Comparison of ENCODE assay signal across 7 cellular contexts in genomic region chr12:29519585-29520182, GRCh38. TPM values are rescaled to one million over a fixed set of nuclear protein-coding genes. Genes with fewer than 3 reads are reported as not detected.
DNase-seq lines count a peak whose midpoint lies in the region; ATAC-seq and TF ChIP-seq lines count a peak whose summit lies in the region.

No MANE protein-coding gene starts in this region.

- H3K27ac ChIP-seq in GM23248 (no peak overlapping the region), breast epithelium (no peak overlapping the region), lower lobe of right lung (no peak overlapping the region)

- H2AFZ ChIP-seq in GM23248: no peak overlapping the region

- peaks cover 17% of the 10 kb centered on the region for H3K4me1 ChIP-seq in GM23248 (ENCODE audit: insufficient read depth)
- H3K4me1 ChIP-seq in breast epithelium: no peaks in the 10 kb centered on the region
- H3K4me1 ChIP-seq in lower lobe of right lung: no peaks in the 10 kb centered on the region

- peak; percentile 1 for DNase-seq in DMS 273 treated with DMSO at 0.1 percent for 48 hours (lab: John Stamatoyannopoulos, UW)
- DNase-seq in GM23248: peak; percentile 56
- peak; percentile 38 for DNase-seq in NCI-H774 (lab: John Stamatoyannopoulos, UW)
- DNase-seq in breast epithelium (ENCODE audit: low spot score in 2 of 2): no peak
- DNase-seq in lower lobe of right lung: no peak
- no peak for DNase-seq in NCI-H2107 (lab: John Stamatoyannopoulos, UW)

- no peaks in the 10 kb centered on the region for H3K79me2 ChIP-seq in GM23248 (ENCODE audit: insufficient read depth)

- H3K27me3 ChIP-seq in GM23248 (replicated peaks; ENCODE audit: insufficient read depth): no peaks in the 10 kb centered on the region
- no peaks in the 10 kb centered on the region for H3K27me3 ChIP-seq in breast epithelium
- H3K27me3 ChIP-seq in lower lobe of right lung (ENCODE audit: low read depth): no peaks in the 10 kb centered on the region

- H3K9ac ChIP-seq in GM23248: no peak overlapping the region

- no peak for ATAC-seq in lower lobe of right lung
- ATAC-seq in HG03565 (IDR thresholded peaks at IDR 0.05; ENCODE audit: unreplicated experiment): no peak

- H3K4me3 ChIP-seq in GM23248: no peak overlapping the region
- H3K4me3 ChIP-seq in breast epithelium: no peak overlapping the region
- no peak overlapping the region for H3K4me3 ChIP-seq in lower lobe of right lung

- intact Hi-C loops in breast epithelium (cut with DNase I; ENCODE audit: low total_unique reads) (no loop called here), lower lobe of right lung (cut with DNase I) (no loop called here)

- TF ChIP-seq CTCF in breast epithelium (IDR thresholded peaks at IDR 0.05) (peak in 2 of 3 donors; percentile 44 to 54), lower lobe of right lung (IDR thresholded peaks at IDR 0.05) (peak; percentile 62)

- no peak for TF ChIP-seq POLR2A in breast epithelium (IDR thresholded peaks at IDR 0.05)

- H3K36me3 ChIP-seq in GM23248 (ENCODE audit: low read depth): no peaks in the 10 kb centered on the region
- H3K36me3 ChIP-seq in breast epithelium: no peaks in the 10 kb centered on the region
- H3K36me3 ChIP-seq in lower lobe of right lung: no peaks in the 10 kb centered on the region

- no peak overlapping the region for H3K4me2 ChIP-seq in GM23248 (ENCODE audit: unreplicated experiment)

- no peaks in the 10 kb centered on the region for H3K9me2 ChIP-seq in GM23248 (ENCODE audit: insufficient read depth)

- H3F3A ChIP-seq in GM23248 (ENCODE audit: insufficient read depth): peaks cover 12% of the 10 kb centered on the region; the same call in 1 of the 2 replicates

- in situ Hi-C loops in GM23248 (cut with MboI): no loop called here

- no peaks in the 10 kb centered on the region for H4K20me1 ChIP-seq in GM23248 (ENCODE audit: insufficient read depth)

- no peaks in the 10 kb centered on the region for H3K9me3 ChIP-seq in GM23248 (ENCODE audit: low read depth)
- H3K9me3 ChIP-seq in breast epithelium: no peaks in the 10 kb centered on the region
- no peaks in the 10 kb centered on the region for H3K9me3 ChIP-seq in lower lobe of right lung

RNA-seq across cellular contexts. Expression of gene OVCH1, which starts 22.2 kb away (rescaled TPM):
- total RNA-seq in GM23248 (2014; rRNA removed; shearing (Covaris generic)): 0.13 TPM in 1 of 2 replicates, not detected in the other
- polyA plus RNA-seq in GM23248 (2016; fragmentation: Nextera tagmentation; extraction: Ambion mirVana): not detected in 2 replicates
- total RNA-seq in breast epithelium (under 1 TPM; 0.33 to 0.64 (median 0.44) TPM), lower lobe of right lung (3.2 TPM)

Comparison
In these comparisons a context has a peak if more than half of its experiments do, and no peak if none do; other contexts are left out.
1. DNase-seq: peak in DMS 273 treated with DMSO at 0.1 percent for 48 hours (single experiment), GM23248 (single experiment) and NCI-H774 (single experiment); none in breast epithelium (0 of 2), lower lobe of right lung (single experiment) and NCI-H2107 (single experiment).